ENCODE assay signal across 1 cellular context in the genomic region with DNA sequence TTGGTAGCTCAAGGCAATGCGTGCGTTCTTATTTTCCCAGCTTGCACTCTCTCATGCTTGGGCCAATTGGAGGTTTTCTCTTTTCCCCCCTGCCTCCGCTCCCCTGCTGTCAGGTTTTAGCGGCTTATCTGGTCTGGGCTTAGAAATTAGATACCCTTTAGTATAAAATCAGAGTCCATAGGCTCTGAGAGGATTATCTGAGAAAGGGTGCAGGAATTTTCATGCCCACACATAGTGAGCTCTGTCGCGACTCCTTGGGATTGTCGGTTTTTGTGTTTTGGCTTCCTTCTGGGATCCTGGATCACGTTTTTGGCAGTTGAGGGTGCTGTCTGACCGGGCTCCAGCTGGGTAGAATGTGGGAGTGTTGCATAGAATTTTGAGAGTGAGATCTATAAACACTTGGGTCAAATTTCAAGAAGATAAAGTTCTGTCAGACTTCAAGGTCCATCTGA.
TF ChIP-seq lines count a peak whose summit lies in the region.

No MANE protein-coding gene starts in this region.

TF ChIP-seq in K562, 482 proteins besides CTCF, POLR2A, EP300 and RAD21:
- no peak for TF ChIP-seq JUNB (CRISPR knock-in tag; conservative IDR thresholded peaks at IDR 0.05)
- TF ChIP-seq, protein P1, sequence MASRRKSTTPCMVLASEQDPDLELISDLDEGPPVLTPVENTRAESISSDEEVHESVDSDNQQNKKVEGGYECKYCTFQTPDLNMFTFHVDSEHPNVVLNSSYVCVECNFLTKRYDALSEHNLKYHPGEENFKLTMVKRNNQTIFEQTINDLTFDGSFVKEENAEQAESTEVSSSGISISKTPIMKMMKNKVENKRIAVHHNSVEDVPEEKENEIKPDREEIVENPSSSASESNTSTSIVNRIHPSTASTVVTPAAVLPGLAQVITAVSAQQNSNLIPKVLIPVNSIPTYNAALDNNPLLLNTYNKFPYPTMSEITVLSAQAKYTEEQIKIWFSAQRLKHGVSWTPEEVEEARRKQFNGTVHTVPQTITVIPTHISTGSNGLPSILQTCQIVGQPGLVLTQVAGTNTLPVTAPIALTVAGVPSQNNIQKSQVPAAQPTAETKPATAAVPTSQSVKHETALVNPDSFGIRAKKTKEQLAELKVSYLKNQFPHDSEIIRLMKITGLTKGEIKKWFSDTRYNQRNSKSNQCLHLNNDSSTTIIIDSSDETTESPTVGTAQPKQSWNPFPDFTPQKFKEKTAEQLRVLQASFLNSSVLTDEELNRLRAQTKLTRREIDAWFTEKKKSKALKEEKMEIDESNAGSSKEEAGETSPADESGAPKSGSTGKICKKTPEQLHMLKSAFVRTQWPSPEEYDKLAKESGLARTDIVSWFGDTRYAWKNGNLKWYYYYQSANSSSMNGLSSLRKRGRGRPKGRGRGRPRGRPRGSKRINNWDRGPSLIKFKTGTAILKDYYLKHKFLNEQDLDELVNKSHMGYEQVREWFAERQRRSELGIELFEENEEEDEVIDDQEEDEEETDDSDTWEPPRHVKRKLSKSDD (conservative IDR thresholded peaks at IDR 0.05; ENCODE audit: low read length) = no peak
- TF ChIP-seq, protein P2, sequence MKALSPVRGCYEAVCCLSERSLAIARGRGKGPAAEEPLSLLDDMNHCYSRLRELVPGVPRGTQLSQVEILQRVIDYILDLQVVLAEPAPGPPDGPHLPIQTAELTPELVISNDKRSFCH (CRISPR knock-in tag; IDR thresholded peaks at IDR 0.05) = no peak
- TF ChIP-seq, protein P2 (tag; IDR thresholded peaks at IDR 0.05) = no peak
- no peak for TF ChIP-seq NFXL1 (CRISPR knock-in tag; IDR thresholded peaks at IDR 0.05)
- TF ChIP-seq ZNF253 (CRISPR knock-in tag; conservative IDR thresholded peaks at IDR 0.05) = no peak
- TF ChIP-seq ZNF324 (CRISPR knock-in tag; IDR thresholded peaks at IDR 0.05) = no peak
- TF ChIP-seq, protein P3, sequence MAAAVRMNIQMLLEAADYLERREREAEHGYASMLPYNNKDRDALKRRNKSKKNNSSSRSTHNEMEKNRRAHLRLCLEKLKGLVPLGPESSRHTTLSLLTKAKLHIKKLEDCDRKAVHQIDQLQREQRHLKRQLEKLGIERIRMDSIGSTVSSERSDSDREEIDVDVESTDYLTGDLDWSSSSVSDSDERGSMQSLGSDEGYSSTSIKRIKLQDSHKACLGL (CRISPR knock-in tag; IDR thresholded peaks at IDR 0.05; ENCODE audit: borderline replicate concordance, poor library complexity, severe bottlenecking) = no peak
- no peak for TF ChIP-seq HDAC3 (IDR thresholded peaks at IDR 0.05; ENCODE audit: borderline replicate concordance, partially characterized antibody)
- no peak for TF ChIP-seq CHD1 (IDR thresholded peaks at IDR 0.05; ENCODE audit: low read length)
- no peak for TF ChIP-seq EGR1 (conservative IDR thresholded peaks at IDR 0.05)
- TF ChIP-seq ILF3 (IDR thresholded peaks at IDR 0.05; ENCODE audit: borderline replicate concordance) = no peak
- TF ChIP-seq HLTF (IDR thresholded peaks at IDR 0.05) = no peak
- TF ChIP-seq, protein P4, sequence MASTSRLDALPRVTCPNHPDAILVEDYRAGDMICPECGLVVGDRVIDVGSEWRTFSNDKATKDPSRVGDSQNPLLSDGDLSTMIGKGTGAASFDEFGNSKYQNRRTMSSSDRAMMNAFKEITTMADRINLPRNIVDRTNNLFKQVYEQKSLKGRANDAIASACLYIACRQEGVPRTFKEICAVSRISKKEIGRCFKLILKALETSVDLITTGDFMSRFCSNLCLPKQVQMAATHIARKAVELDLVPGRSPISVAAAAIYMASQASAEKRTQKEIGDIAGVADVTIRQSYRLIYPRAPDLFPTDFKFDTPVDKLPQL (IDR thresholded peaks at IDR 0.05; ENCODE audit: extremely low read depth, insufficient read length) = no peak
- TF ChIP-seq, protein P5, sequence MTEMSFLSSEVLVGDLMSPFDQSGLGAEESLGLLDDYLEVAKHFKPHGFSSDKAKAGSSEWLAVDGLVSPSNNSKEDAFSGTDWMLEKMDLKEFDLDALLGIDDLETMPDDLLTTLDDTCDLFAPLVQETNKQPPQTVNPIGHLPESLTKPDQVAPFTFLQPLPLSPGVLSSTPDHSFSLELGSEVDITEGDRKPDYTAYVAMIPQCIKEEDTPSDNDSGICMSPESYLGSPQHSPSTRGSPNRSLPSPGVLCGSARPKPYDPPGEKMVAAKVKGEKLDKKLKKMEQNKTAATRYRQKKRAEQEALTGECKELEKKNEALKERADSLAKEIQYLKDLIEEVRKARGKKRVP (CRISPR knock-in tag; IDR thresholded peaks at IDR 0.05) = no peak
- no peak for TF ChIP-seq ZNF121 (CRISPR knock-in tag; conservative IDR thresholded peaks at IDR 0.05)
- no peak for TF ChIP-seq LEF1 (IDR thresholded peaks at IDR 0.05)
